Comparison of ENCODE assay signal across 31 cellular contexts in the genomic region with DNA sequence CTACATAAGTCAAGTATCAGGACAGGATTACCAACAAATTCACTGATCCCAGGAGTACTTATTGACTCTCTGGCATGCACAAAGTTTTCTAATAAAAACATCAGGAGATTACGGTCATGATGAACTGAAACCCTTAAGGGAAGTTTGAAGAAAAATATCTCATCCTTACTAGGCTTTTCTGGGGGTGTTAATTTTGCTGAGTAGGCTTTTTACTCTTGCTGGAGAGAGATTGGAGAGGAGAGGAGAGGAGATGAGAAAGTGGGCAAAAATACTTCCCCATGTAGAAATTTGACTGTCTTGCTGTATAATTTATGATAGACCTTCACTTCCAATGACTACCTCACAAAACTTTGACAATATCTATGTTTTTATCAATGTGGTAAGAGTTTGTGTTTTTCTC. TPM values are rescaled to one million over a fixed set of nuclear protein-coding genes. Genes with fewer than 3 reads are reported as not detected.
"Had no signal": no experiment of that assay in that cellular context is flagged by ENCODE, and none has a peak within 500 bp of the region (broad histone marks: within the 10 kb centered on the region; RNA-seq: fewer than 3 reads in every experiment).

No MANE protein-coding gene starts in this region.

- H3K27me3 Mint-ChIP-seq: progenitor cell of endocrine pancreas had no signal

- FAIRE-seq: islet of Langerhans, small intestine had no signal

- H3K9me3 ChIP-seq: left ventricle myocardium inferior, ovary, right atrium auricular region, sigmoid colon, testis, thyroid gland, transverse colon, upper lobe of left lung, vagina had no signal

- H3K4me3 Mint-ChIP-seq: immature natural killer cell; memory B cell; naive thymus-derived CD8-positive, alpha-beta T cell; stimulated activated memory B cell treated with anti-CD40 and anti-IgM and Interleukin-4, amounts not matched to agents 10 μg/mL and 1 μg/mL and 100 μg/mL, for 72 hours; stimulated activated naive CD8-positive, alpha-beta T cell treated with anti-CD3 and anti-CD28 coated beads, Interleukin-15, amount 100 ng/mL, for 72 hours had no signal

- DNase-seq: hypothalamus; immature natural killer cell; left ventricle myocardium inferior; naive thymus-derived CD8-positive, alpha-beta T cell; ovary; sigmoid colon; small intestine; stimulated activated CD4-positive, alpha-beta T cell treated with anti-CD3 and anti-CD28 coated beads, Interleukin-1b, Interleukin-23, amount 100 ng/mL, for 48 hours; stimulated activated CD4-positive, alpha-beta T cell treated with anti-CD3 and anti-CD28 coated beads, Interleukin-2, amount 100 ng/mL, for 48 hours; stimulated activated CD4-positive, alpha-beta T cell treated with anti-CD3 and anti-CD28 coated beads, Interleukin-4, amount 100 ng/mL, for 4 hours; stimulated activated CD8-positive, alpha-beta memory T cell treated with anti-CD3 and anti-CD28 coated beads, Interleukin-4, amount 100 ng/mL, for 48 hours; stimulated activated naive CD4-positive, alpha-beta T cell treated with Interleukin-2 at 50 U/mL for 16 hours; stimulated activated naive CD8-positive, alpha-beta T cell treated with anti-CD3 and anti-CD28 coated beads, Interleukin-15, amount 100 ng/mL, for 72 hours; substantia nigra; testis; thyroid gland; transverse colon; upper lobe of left lung had no signal

- H3K4me1 ChIP-seq: left ventricle myocardium inferior, right atrium auricular region, sigmoid colon, testis, transverse colon, upper lobe of left lung had no signal

- H3K4me3 ChIP-seq: left ventricle myocardium inferior, lung, ovary, right atrium auricular region, sigmoid colon, testis, thyroid gland, transverse colon, upper lobe of left lung, vagina had no signal

- H3K4me1 Mint-ChIP-seq: immature natural killer cell; memory B cell; naive thymus-derived CD8-positive, alpha-beta T cell; stimulated activated memory B cell treated with anti-CD40 and anti-IgM and Interleukin-4, amounts not matched to agents 10 μg/mL and 1 μg/mL and 100 μg/mL, for 72 hours; stimulated activated naive CD8-positive, alpha-beta T cell treated with anti-CD3 and anti-CD28 coated beads, Interleukin-15, amount 100 ng/mL, for 72 hours had no signal

- H3K36me3 Mint-ChIP-seq: immature natural killer cell; memory B cell; naive thymus-derived CD8-positive, alpha-beta T cell; stimulated activated memory B cell treated with anti-CD40 and anti-IgM and Interleukin-4, amounts not matched to agents 10 μg/mL and 1 μg/mL and 100 μg/mL, for 72 hours had no signal

- H3K27me3 ChIP-seq: ovary, right atrium auricular region, sigmoid colon, testis, thyroid gland, transverse colon, upper lobe of left lung, vagina had no signal

- H3K36me3 ChIP-seq: left ventricle myocardium inferior, ovary, right atrium auricular region, sigmoid colon, thyroid gland, transverse colon, upper lobe of left lung, vagina had no signal

- H3K27ac ChIP-seq: left ventricle myocardium inferior, ovary, right atrium auricular region, sigmoid colon, testis, thyroid gland, transverse colon, upper lobe of left lung, vagina had no signal

- ATAC-seq: naive thymus-derived CD8-positive, alpha-beta T cell; stimulated activated memory B cell treated with anti-CD40 and anti-IgM and Interleukin-4, amounts not matched to agents 10 μg/mL and 1 μg/mL and 100 μg/mL, for 72 hours; stimulated activated naive CD8-positive, alpha-beta T cell treated with anti-CD3 and anti-CD28 coated beads, Interleukin-15, amount 100 ng/mL, for 72 hours had no signal

- H3K27ac Mint-ChIP-seq: immature natural killer cell; memory B cell; naive thymus-derived CD8-positive, alpha-beta T cell; progenitor cell of endocrine pancreas; stimulated activated memory B cell treated with anti-CD40 and anti-IgM and Interleukin-4, amounts not matched to agents 10 μg/mL and 1 μg/mL and 100 μg/mL, for 72 hours; stimulated activated naive CD8-positive, alpha-beta T cell treated with anti-CD3 and anti-CD28 coated beads, Interleukin-15, amount 100 ng/mL, for 72 hours had no signal

RNA-seq across cellular contexts. Expression of a gene that starts 43.0 kb away (rescaled TPM):
- total RNA-seq: kidney epithelial cell; left ventricle myocardium inferior; lung; mucosa of gallbladder; naive thymus-derived CD8-positive, alpha-beta T cell; omental fat pad; ovary; progenitor cell of endocrine pancreas; pulmonary artery endothelial cell; renal cortical epithelial cell; right atrium auricular region; thyroid gland; transverse colon; vagina had no signal
- polyA plus RNA-seq: immature natural killer cell; naive thymus-derived CD8-positive, alpha-beta T cell; ovary; sigmoid colon; urinary bladder had no signal
